In the genomic region with DNA sequence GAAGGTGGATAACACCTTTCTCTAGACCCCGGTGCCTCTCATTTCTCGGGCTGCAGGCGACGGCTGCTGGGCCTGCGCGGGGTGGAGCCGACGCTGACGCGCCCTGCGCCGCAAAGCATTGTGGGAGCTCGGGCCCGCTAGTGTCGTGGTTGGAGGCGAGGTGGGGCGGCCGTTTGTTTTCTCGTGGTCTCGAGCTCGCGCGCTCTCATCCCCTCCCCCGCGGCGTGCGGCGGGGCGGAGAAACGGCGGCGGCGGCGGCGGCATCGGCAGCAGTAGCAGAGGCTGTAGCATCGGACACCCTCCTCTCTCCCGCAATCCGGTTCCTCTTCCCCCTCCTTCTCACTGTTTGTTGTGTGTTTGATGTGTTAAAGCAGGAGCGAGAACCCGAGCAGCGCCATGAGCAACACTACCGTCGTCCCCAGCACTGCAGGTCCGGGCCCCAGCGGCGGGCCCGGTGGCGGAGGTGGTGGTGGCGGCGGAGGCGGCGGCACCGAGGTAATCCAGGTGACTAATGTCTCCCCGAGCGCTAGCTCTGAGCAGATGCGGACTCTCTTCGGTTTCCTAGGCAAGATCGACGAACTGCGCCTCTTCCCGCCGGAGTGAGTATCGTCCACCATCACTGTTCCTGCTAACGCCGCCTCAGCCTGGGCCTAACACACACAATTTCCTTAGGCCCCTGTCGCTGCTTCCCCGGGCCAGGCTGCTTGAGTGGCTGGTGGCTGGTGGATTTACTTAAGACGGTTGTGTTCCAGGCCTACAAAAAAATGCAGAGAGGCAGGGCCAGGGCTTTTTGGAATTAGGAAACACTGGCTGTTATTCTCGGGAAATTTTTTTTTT, we compare ENCODE assay signal across 8 cellular contexts. TPM values are rescaled to one million over a fixed set of nuclear protein-coding genes. Genes with fewer than 3 reads are reported as not detected.
DNase-seq lines count a peak whose midpoint lies in the region; ATAC-seq, FAIRE-seq and TF ChIP-seq lines count a peak whose summit lies in the region.

A gene with protein sequence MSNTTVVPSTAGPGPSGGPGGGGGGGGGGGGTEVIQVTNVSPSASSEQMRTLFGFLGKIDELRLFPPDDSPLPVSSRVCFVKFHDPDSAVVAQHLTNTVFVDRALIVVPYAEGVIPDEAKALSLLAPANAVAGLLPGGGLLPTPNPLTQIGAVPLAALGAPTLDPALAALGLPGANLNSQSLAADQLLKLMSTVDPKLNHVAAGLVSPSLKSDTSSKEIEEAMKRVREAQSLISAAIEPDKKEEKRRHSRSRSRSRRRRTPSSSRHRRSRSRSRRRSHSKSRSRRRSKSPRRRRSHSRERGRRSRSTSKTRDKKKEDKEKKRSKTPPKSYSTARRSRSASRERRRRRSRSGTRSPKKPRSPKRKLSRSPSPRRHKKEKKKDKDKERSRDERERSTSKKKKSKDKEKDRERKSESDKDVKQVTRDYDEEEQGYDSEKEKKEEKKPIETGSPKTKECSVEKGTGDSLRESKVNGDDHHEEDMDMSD (plus strand): TSS at position 140 of the 837 bp plus-strand sequence. CDS start 257 bp downstream, at position 397.

- POLR2A ChIA-PET in BJ (lab: Charles Lee): interaction anchor here (0.6 kb wide), 1 partner anchor 12 kb away, joined by 5 read pairs; no protein-coding TSS in a partner anchor

- peak within 1 kb of the TSS; percentile 99 for H3K27ac Mint-ChIP-seq in activated CD4-positive, alpha-beta T cell treated with anti-CD3 and anti-CD28 coated beads, Interleukin-2, amount 10 ng/mL, durations not matched to agents 24 days and 14 days

- FAIRE-seq in GM19239 (lab: Jason Lieb, UNC): peak; percentile 97

- TF ChIP-seq CTCF in BJ (IDR thresholded peaks at IDR 0.05; ENCODE audit: insufficient read depth, low read depth, low read length): 0 out of 2 replicates have a peak, but pooled peaks have one; percentile 8

- H3K27me3 ChIP-seq in BJ (ENCODE audit: control insufficient read depth, insufficient read depth, low read length): no peaks in the 10 kb centered on the region

- peaks cover 36% of the 10 kb centered on the region for H3K36me3 Mint-ChIP-seq in activated CD4-positive, alpha-beta T cell treated with anti-CD3 and anti-CD28 coated beads, Interleukin-2, amount 10 ng/mL, durations not matched to agents 24 days and 14 days (ENCODE audit: low read depth)

- H3K9me3 Mint-ChIP-seq in activated CD4-positive, alpha-beta T cell treated with anti-CD3 and anti-CD28 coated beads, Interleukin-2, amount 10 ng/mL, durations not matched to agents 24 days and 14 days: no peaks in the 10 kb centered on the region

- H3K4me3 ChIP-seq in BJ (ENCODE audit: low read depth, low read length): peak within 1 kb of the TSS; percentile 54

- no peaks in the 10 kb centered on the region for H3K27me3 Mint-ChIP-seq in activated CD4-positive, alpha-beta T cell treated with anti-CD3 and anti-CD28 coated beads, Interleukin-2, amount 10 ng/mL, durations not matched to agents 24 days and 14 days

- DNase-seq in BJ (ENCODE audit: low read depth) (peak; percentile 38), GM19239 (ENCODE audit: insufficient read length, low spot score) (peak; percentile 67), NCI-H524 treated with DMSO at 0.1 percent for 48 hours (lab: John Stamatoyannopoulos, UW) (peak; percentile 66), cortex of kidney (lab: John Stamatoyannopoulos, UW) (peak; percentile 66), left kidney (ENCODE audit: low read depth, low spot score) (peak; percentile 99)
- peak; percentile 99 for DNase-seq in activated CD4-positive, alpha-beta T cell treated with anti-CD3 and anti-CD28 coated beads, Interleukin-2, amount 10 ng/mL, durations not matched to agents 24 days and 14 days
- DNase-seq in stimulated activated CD4-positive, alpha-beta T cell treated with anti-CD3 and anti-CD28 coated beads, Interleukin-2, amount 100 ng/mL, for 24 hours: peak; percentile 98 to 99

- H3K4me1 Mint-ChIP-seq in activated CD4-positive, alpha-beta T cell treated with anti-CD3 and anti-CD28 coated beads, Interleukin-2, amount 10 ng/mL, durations not matched to agents 24 days and 14 days: peaks cover 32% of the 10 kb centered on the region

- H3K36me3 ChIP-seq in BJ (ENCODE audit: control insufficient read depth, insufficient read depth, low read length): peaks cover 3% of the 10 kb centered on the region; the same call in 1 of the 2 replicates

- CTCF ChIA-PET in BJ (lab: Yijun Ruan, JAX): interaction anchor here (0.6 to 1.3 kb wide), 3 partner anchors 10 to 93 kb away, joined by 3 to 5 read pairs (median 3); no protein-coding TSS in a partner anchor

- intact Hi-C loops in activated CD4-positive, alpha-beta T cell treated with anti-CD3 and anti-CD28 coated beads, Interleukin-2, amount 10 ng/mL, durations not matched to agents 24 days and 14 days (cut with micrococcal nuclease): loop anchor here (1.0 to 5.0 kb wide), 4 partner anchors 16 to 861 kb away; a partner anchor contains a TSS

- ATAC-seq in HG03457 (IDR thresholded peaks at IDR 0.05; ENCODE audit: unreplicated experiment): peak; percentile 88

- peak within 1 kb of the TSS; percentile 96 for H3K4me3 Mint-ChIP-seq in activated CD4-positive, alpha-beta T cell treated with anti-CD3 and anti-CD28 coated beads, Interleukin-2, amount 10 ng/mL, durations not matched to agents 24 days and 14 days

RNA-seq across cellular contexts. Expression of the gene that starts here (rescaled TPM):
- 208 and 229 TPM in 2 replicates for polyA plus RNA-seq in BJ (2011; rRNA removed)
- 120 and 158 TPM in 2 replicates for polyA minus RNA-seq in BJ (2011; rRNA and poly(A)+ RNA removed)
- 187 and 195 TPM in 2 replicates for total RNA-seq in activated CD4-positive, alpha-beta T cell treated with anti-CD3 and anti-CD28 coated beads, Interleukin-2, amount 10 ng/mL, durations not matched to agents 24 days and 14 days

Comparison
In these comparisons a context has a peak if more than half of its experiments do, and no peak if none do; other contexts are left out.
1. Peak in every context shown above with its lines: DNase-seq, ATAC-seq and H3K4me3 ChIP-seq.
2. DNase-seq: peak in every context shown above with its lines; median percentile 99 in activated CD4-positive, alpha-beta T cell treated with anti-CD3 and anti-CD28 coated beads, Interleukin-2, amount 10 ng/mL, durations not matched to agents 24 days and 14 days; 99 in left kidney; 98 in stimulated activated CD4-positive, alpha-beta T cell treated with anti-CD3 and anti-CD28 coated beads, Interleukin-2, amount 100 ng/mL, for 24 hours; 67 in GM19239; 66 in NCI-H524 treated with DMSO at 0.1 percent for 48 hours; 66 in cortex of kidney; 38 in BJ.